In genomic region chr18:75221902-75222301, GRCh38 we compare ENCODE assay signal across 16 cellular contexts. TPM values are rescaled to one million over a fixed set of nuclear protein-coding genes. Genes with fewer than 3 reads are reported as not detected.
DNase-seq lines count a peak whose midpoint lies in the region; ATAC-seq and TF ChIP-seq lines count a peak whose summit lies in the region.
"Had no signal": no experiment of that assay in that cellular context is flagged by ENCODE, and none has a peak within 500 bp of the region (broad histone marks: within the 10 kb centered on the region; RNA-seq: fewer than 3 reads in every experiment).

No MANE protein-coding gene starts in this region.

- H3K27me3 ChIP-seq in testis = no peaks in the 10 kb centered on the region
- H3K27me3 ChIP-seq: gastrocnemius medialis had no signal

- ATAC-seq in HG03457 (IDR thresholded peaks at IDR 0.05; ENCODE audit: unreplicated experiment) = no peak
- ATAC-seq: gastrocnemius medialis had no signal

- H3K4me1 Mint-ChIP-seq in activated naive CD4-positive, alpha-beta T cell treated with anti-CD3 and anti-CD28 coated beads, Interleukin-2, amount 50 U/mL, for 24 hours = peaks cover 95% of the 10 kb centered on the region
- peaks cover 85 to 94% of the 10 kb centered on the region in 2 donors for H3K4me1 Mint-ChIP-seq in immature natural killer cell

- no peaks in the 10 kb centered on the region for H3K27me3 Mint-ChIP-seq in activated naive CD4-positive, alpha-beta T cell treated with anti-CD3 and anti-CD28 coated beads, Interleukin-2, amount 50 U/mL, for 24 hours
- no peaks in the 10 kb centered on the region for H3K27me3 Mint-ChIP-seq in immature natural killer cell (ENCODE audit: low read depth in 3 of 3)

- no peaks in the 10 kb centered on the region for H3K9me3 ChIP-seq in testis
- H3K9me3 ChIP-seq: gastrocnemius medialis, SK-N-SH had no signal

- peaks cover 1% of the 10 kb centered on the region for H3K36me3 Mint-ChIP-seq in activated naive CD4-positive, alpha-beta T cell treated with anti-CD3 and anti-CD28 coated beads, Interleukin-2, amount 50 U/mL, for 24 hours
- no peaks in the 10 kb centered on the region for H3K36me3 Mint-ChIP-seq in immature natural killer cell

- no peaks in the 10 kb centered on the region for H3K9me3 Mint-ChIP-seq in activated naive CD4-positive, alpha-beta T cell treated with anti-CD3 and anti-CD28 coated beads, Interleukin-2, amount 50 U/mL, for 24 hours
- H3K9me3 Mint-ChIP-seq in immature natural killer cell = no peaks in the 10 kb centered on the region

- H3K27ac ChIP-seq in testis = peak overlapping the region; percentile 19 to 65

- H3K4me3 ChIP-seq in testis = no peak overlapping the region
- H3K4me3 ChIP-seq: gastrocnemius medialis, smooth muscle cell had no signal

- no peaks in the 10 kb centered on the region for H3K36me3 ChIP-seq in testis (ENCODE audit: low read depth, missing control alignments)
- H3K36me3 ChIP-seq: gastrocnemius medialis had no signal

- no peak for TF ChIP-seq POLR2A in testis (IDR thresholded peaks at IDR 0.05)

- H3K27ac Mint-ChIP-seq in activated naive CD4-positive, alpha-beta T cell treated with anti-CD3 and anti-CD28 coated beads, Interleukin-2, amount 50 U/mL, for 24 hours = peak overlapping the region; percentile 92
- H3K27ac Mint-ChIP-seq in immature natural killer cell = peak overlapping the region; percentile 29 to 100 (median 81)

- TF ChIP-seq CTCF in testis (IDR thresholded peaks at IDR 0.05) = no peak

- intact Hi-C loops in testis (cut with DNase I; ENCODE audit: low total_unique reads) = no loop called here

- peak overlapping the region; percentile 80 for H3K4me3 Mint-ChIP-seq in activated naive CD4-positive, alpha-beta T cell treated with anti-CD3 and anti-CD28 coated beads, Interleukin-2, amount 50 U/mL, for 24 hours
- H3K4me3 Mint-ChIP-seq in immature natural killer cell = peak overlapping the region; percentile 50 to 81 (median 73)

- DNase-seq in activated naive CD4-positive, alpha-beta T cell (lab: John Stamatoyannopoulos, UW) = no peak
- DNase-seq in NCI-H69 (lab: John Stamatoyannopoulos, UW) (peak; percentile 84), immature natural killer cell (no peak), testis (no peak), AG20443 (ENCODE audit: low spot score) (no peak), activated gamma-delta T cell (lab: John Stamatoyannopoulos, UW) (no peak)
- DNase-seq: activated naive CD4-positive, alpha-beta T cell treated with Interleukin-2 at 50 U/mL for 16 hours; erythroblast; gastrocnemius medialis; NCI-H1694 treated with DMSO at 0.1 percent for 48 hours; SK-N-SH; stimulated activated CD4-positive, alpha-beta T cell treated with anti-CD3 and anti-CD28 coated beads, Interleukin-4, amount 100 ng/mL, for 4 hours; T1000 had no signal

- H3K4me1 ChIP-seq in testis = peaks cover 25% of the 10 kb centered on the region

- 77 to 82% methylated on average over 7 of the region's 7 CpGs for WGBS in testis, 2 donors

RNA-seq across cellular contexts. Expression of gene TSHZ1, which starts 11.3 kb away (rescaled TPM):
- polyA plus RNA-seq in immature natural killer cell = 10 to 100 TPM in 1 of 3 donors, 1 to 10 TPM in 2; 1.7 to 10.7 (median 3.5) TPM
- 10 to 100 TPM; 18.4 to 36.2 TPM for total RNA-seq in testis
- 12.8 TPM for polyA plus RNA-seq in testis (ENCODE audit: insufficient read depth, low read depth, low replicate concordance)

RNA-seq across cellular contexts. Expression of gene PTGR3, which starts 13.0 kb away (rescaled TPM):
- 10 to 100 TPM; 18.4 to 32.9 (median 26.1) TPM for polyA plus RNA-seq in immature natural killer cell
- 10 to 100 TPM; 13.9 to 27.9 TPM for total RNA-seq in testis
- 15.7 TPM for polyA plus RNA-seq in testis (ENCODE audit: insufficient read depth, low read depth, low replicate concordance)
